Comparison of ENCODE assay signal across 1 cellular context in the genomic region with DNA sequence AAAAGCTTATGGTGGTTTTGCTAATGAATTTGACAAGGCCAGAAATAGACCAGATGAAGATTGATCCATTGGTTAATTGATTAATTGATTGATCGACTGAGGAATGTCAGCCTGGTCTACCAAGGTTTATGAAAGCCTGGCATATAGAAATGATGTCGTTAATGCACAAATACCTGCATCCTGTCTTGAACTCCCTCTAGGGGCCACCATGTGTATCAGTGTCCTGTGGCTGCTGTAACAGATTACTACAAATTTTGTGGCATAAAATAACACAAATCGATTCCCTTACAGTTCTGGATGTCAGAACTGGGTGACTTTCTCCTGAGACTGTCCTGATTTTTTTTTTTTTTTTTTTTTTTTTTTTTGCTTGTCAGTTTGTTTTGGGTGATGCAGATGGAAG.
TF ChIP-seq lines count a peak whose summit lies in the region.

No MANE protein-coding gene starts in this region.

TF ChIP-seq in GM23338, 12 proteins besides CTCF, POLR2A, EP300 and RAD21 (continued from another document):
- TF ChIP-seq REST (IDR thresholded peaks at IDR 0.05; ENCODE audit: unreplicated experiment), result no peak
- TF ChIP-seq JUNB (IDR thresholded peaks at IDR 0.05; ENCODE audit: unreplicated experiment), result no peak
- TF ChIP-seq EZH2phosphoT487 (IDR thresholded peaks at IDR 0.05; ENCODE audit: unreplicated experiment), result no peak
